In genomic region chr2:138534791-138535190, GRCh38 we compare ENCODE assay signal across 1 cellular context.
TF ChIP-seq lines count a peak whose summit lies in the region.

No MANE protein-coding gene starts in this region.

TF ChIP-seq in GM12878, 131 proteins besides CTCF, POLR2A, EP300 and RAD21 (continued from another document):
- TF ChIP-seq, protein P1, sequence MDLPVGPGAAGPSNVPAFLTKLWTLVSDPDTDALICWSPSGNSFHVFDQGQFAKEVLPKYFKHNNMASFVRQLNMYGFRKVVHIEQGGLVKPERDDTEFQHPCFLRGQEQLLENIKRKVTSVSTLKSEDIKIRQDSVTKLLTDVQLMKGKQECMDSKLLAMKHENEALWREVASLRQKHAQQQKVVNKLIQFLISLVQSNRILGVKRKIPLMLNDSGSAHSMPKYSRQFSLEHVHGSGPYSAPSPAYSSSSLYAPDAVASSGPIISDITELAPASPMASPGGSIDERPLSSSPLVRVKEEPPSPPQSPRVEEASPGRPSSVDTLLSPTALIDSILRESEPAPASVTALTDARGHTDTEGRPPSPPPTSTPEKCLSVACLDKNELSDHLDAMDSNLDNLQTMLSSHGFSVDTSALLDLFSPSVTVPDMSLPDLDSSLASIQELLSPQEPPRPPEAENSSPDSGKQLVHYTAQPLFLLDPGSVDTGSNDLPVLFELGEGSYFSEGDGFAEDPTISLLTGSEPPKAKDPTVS (IDR thresholded peaks at IDR 0.05; ENCODE audit: low read depth, low read length): no peak
